Comparison of ENCODE assay signal across 1 cellular context in genomic region chr11:3378426-3379423, GRCh38.
TF ChIP-seq lines count a peak whose summit lies in the region.

Gene ZNF195, minus strand, starts transcription at chr11:3379146. Its CDS starts 106 bp downstream, at chr11:3379040.

TF ChIP-seq in HEK293, 187 proteins besides CTCF, POLR2A, EP300 and RAD21 (continued from another document):
- TF ChIP-seq ZNF24 (tag by site-specific recombination; IDR thresholded peaks at IDR 0.05): peak; percentile 74
- TF ChIP-seq PRDM6 (tag by site-specific recombination; IDR thresholded peaks at IDR 0.05): no peak
- no peak; the same call in 1 of the 2 replicates for TF ChIP-seq ZEB2 (tag by site-specific recombination; IDR thresholded peaks at IDR 0.05)
- no peak for TF ChIP-seq ZNF280C (tag by site-specific recombination; IDR thresholded peaks at IDR 0.05)
- TF ChIP-seq HOXC10 (CRISPR knock-in tag; IDR thresholded peaks at IDR 0.05): no peak
- no peak for TF ChIP-seq ZNF548 (tag by site-specific recombination; IDR thresholded peaks at IDR 0.05)
- no peak for TF ChIP-seq ZNF398 (tag by site-specific recombination; IDR thresholded peaks at IDR 0.05)
- TF ChIP-seq ZNF184 (tag by site-specific recombination; IDR thresholded peaks at IDR 0.05): no peak
- no peak for TF ChIP-seq ZNF529 (tag by site-specific recombination; IDR thresholded peaks at IDR 0.05; ENCODE audit: insufficient replicate concordance)
- no peak for TF ChIP-seq HOXD13 (CRISPR knock-in tag; IDR thresholded peaks at IDR 0.05; ENCODE audit: borderline replicate concordance)
- TF ChIP-seq ZNF239 (tag by site-specific recombination; IDR thresholded peaks at IDR 0.05): no peak
- TF ChIP-seq ZNF830 (tag by site-specific recombination; IDR thresholded peaks at IDR 0.05; ENCODE audit: low read depth): no peak
- TF ChIP-seq ZBTB26 (tag by site-specific recombination; optimal IDR thresholded peaks at IDR 0.05): peak; percentile 64
- 0 out of 2 replicates have a peak, but pooled peaks have one; percentile 29 for TF ChIP-seq KLF16 (tag by site-specific recombination; IDR thresholded peaks at IDR 0.05)
- TF ChIP-seq ZNF169 (tag by site-specific recombination; IDR thresholded peaks at IDR 0.05): no peak
- TF ChIP-seq ZBTB48 (tag by site-specific recombination; IDR thresholded peaks at IDR 0.05): no peak
- no peak for TF ChIP-seq ZNF549 (tag by site-specific recombination; IDR thresholded peaks at IDR 0.05)
- no peak for TF ChIP-seq ZNF23 (tag by site-specific recombination; IDR thresholded peaks at IDR 0.05; ENCODE audit: borderline replicate concordance)
- peak; percentile 67 for TF ChIP-seq ZSCAN30 (tag by site-specific recombination; IDR thresholded peaks at IDR 0.05)
- 0 out of 2 replicates have a peak, but pooled peaks have one; percentile 64 for TF ChIP-seq ZNF501 (tag by site-specific recombination; IDR thresholded peaks at IDR 0.05)
- TF ChIP-seq ZNF274 (IDR thresholded peaks at IDR 0.05; ENCODE audit: low read length): no peak
- TF ChIP-seq ZNF274 (tag by site-specific recombination; IDR thresholded peaks at IDR 0.05; ENCODE audit: borderline replicate concordance): no peak
- no peak for TF ChIP-seq ZSCAN16 (tag by site-specific recombination; IDR thresholded peaks at IDR 0.05)
- no peak for TF ChIP-seq ZNF354C (tag by site-specific recombination; IDR thresholded peaks at IDR 0.05; ENCODE audit: borderline replicate concordance, low read depth)
- TF ChIP-seq IKZF3 (tag by site-specific recombination; IDR thresholded peaks at IDR 0.05): no peak
- no peak for TF ChIP-seq KLF10 (tag by site-specific recombination; IDR thresholded peaks at IDR 0.05)
- no peak for TF ChIP-seq ZNF777 (tag by site-specific recombination; IDR thresholded peaks at IDR 0.05; ENCODE audit: borderline replicate concordance)
- TF ChIP-seq ZFP69B (tag by site-specific recombination; IDR thresholded peaks at IDR 0.05): no peak
- peak; percentile 76; the same call in 1 of the 2 replicates for TF ChIP-seq YY1 (tag by site-specific recombination; IDR thresholded peaks at IDR 0.05)
- TF ChIP-seq ZNF2 (tag by site-specific recombination; IDR thresholded peaks at IDR 0.05): 0 out of 2 replicates have a peak, but pooled peaks have one; percentile 28
- TF ChIP-seq ZNF792 (tag by site-specific recombination; IDR thresholded peaks at IDR 0.05): no peak
- 0 out of 2 replicates have a peak, but pooled peaks have one; percentile 23 for TF ChIP-seq OVOL3 (tag by site-specific recombination; IDR thresholded peaks at IDR 0.05)
- TF ChIP-seq OSR2 (tag by site-specific recombination; IDR thresholded peaks at IDR 0.05): no peak
- no peak for TF ChIP-seq ZNF514 (tag by site-specific recombination; IDR thresholded peaks at IDR 0.05)
- TF ChIP-seq WT1 (tag by site-specific recombination; IDR thresholded peaks at IDR 0.05): no peak
- TF ChIP-seq ELK4 (IDR thresholded peaks at IDR 0.05; ENCODE audit: borderline replicate concordance, low read depth, low read length): no peak
- no peak for TF ChIP-seq ZNF426 (tag by site-specific recombination; IDR thresholded peaks at IDR 0.05)
- no peak for TF ChIP-seq ZNF148 (tag by site-specific recombination; IDR thresholded peaks at IDR 0.05; ENCODE audit: borderline replicate concordance)
- no peak for TF ChIP-seq ZFP41 (tag by site-specific recombination; IDR thresholded peaks at IDR 0.05; ENCODE audit: borderline replicate concordance)
- peak; percentile 75 for TF ChIP-seq ZNF335 (tag by site-specific recombination; conservative IDR thresholded peaks at IDR 0.05)
- no peak for TF ChIP-seq EGR2 (tag by site-specific recombination; IDR thresholded peaks at IDR 0.05; ENCODE audit: low read depth)
- TF ChIP-seq ZNF791 (tag by site-specific recombination; IDR thresholded peaks at IDR 0.05): no peak
- no peak; the same call in 1 of the 2 replicates for TF ChIP-seq PBX3 (CRISPR knock-in tag; IDR thresholded peaks at IDR 0.05)
- TF ChIP-seq ZNF621 (tag by site-specific recombination; IDR thresholded peaks at IDR 0.05): no peak
- no peak for TF ChIP-seq GLI4 (tag by site-specific recombination; IDR thresholded peaks at IDR 0.05)
- peak; percentile 38 for TF ChIP-seq ZNF366 (tag by site-specific recombination; conservative IDR thresholded peaks at IDR 0.05)
- no peak for TF ChIP-seq ZNF114 (tag by site-specific recombination; IDR thresholded peaks at IDR 0.05)
- no peak for TF ChIP-seq ZNF266 (tag by site-specific recombination; IDR thresholded peaks at IDR 0.05; ENCODE audit: low read depth)
- no peak for TF ChIP-seq ZBTB44 (tag by site-specific recombination; IDR thresholded peaks at IDR 0.05)
- no peak for TF ChIP-seq ZIC2 (tag by site-specific recombination; IDR thresholded peaks at IDR 0.05)
- no peak for TF ChIP-seq ZNF138 (tag by site-specific recombination; IDR thresholded peaks at IDR 0.05; ENCODE audit: borderline replicate concordance)
- no peak for TF ChIP-seq ZNF404 (tag by site-specific recombination; IDR thresholded peaks at IDR 0.05)
- TF ChIP-seq ZNF292 (tag by site-specific recombination; IDR thresholded peaks at IDR 0.05; ENCODE audit: borderline replicate concordance, low read depth): no peak
- TF ChIP-seq AEBP2 (tag by site-specific recombination; IDR thresholded peaks at IDR 0.05; ENCODE audit: borderline replicate concordance): no peak
- TF ChIP-seq ZNF610 (tag by site-specific recombination; IDR thresholded peaks at IDR 0.05; ENCODE audit: borderline replicate concordance): peak; percentile 71; the same call in 1 of the 2 replicates
